Comparison of ENCODE assay signal across 1 cellular context in the genomic region with DNA sequence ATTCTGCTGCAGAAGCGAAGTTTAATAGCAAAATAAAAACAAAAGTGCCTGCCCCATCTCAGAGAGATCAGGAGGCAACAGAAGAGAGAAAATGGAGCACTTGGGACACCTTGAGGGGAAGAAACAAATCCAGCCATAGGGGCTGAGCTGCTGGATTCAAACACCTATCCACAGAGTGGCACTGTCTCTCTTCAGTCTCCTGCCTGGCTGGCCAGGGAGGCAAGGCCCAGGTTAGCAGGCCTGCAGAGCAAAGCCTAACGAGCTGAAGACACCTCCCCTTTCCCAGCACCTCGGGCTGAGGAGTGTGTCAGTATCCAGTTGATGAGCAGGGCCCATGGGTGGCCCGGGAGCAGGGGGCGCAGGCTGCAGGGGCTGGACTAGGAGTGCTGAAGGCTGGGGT.
TF ChIP-seq lines count a peak whose summit lies in the region.

No MANE protein-coding gene starts in this region.

TF ChIP-seq in SK-N-SH treated with all-trans-retinoic acid at 6 μM for 48 hours, 23 proteins besides CTCF, POLR2A, EP300 and RAD21 (continued from another document):
- TF ChIP-seq, protein P1, sequence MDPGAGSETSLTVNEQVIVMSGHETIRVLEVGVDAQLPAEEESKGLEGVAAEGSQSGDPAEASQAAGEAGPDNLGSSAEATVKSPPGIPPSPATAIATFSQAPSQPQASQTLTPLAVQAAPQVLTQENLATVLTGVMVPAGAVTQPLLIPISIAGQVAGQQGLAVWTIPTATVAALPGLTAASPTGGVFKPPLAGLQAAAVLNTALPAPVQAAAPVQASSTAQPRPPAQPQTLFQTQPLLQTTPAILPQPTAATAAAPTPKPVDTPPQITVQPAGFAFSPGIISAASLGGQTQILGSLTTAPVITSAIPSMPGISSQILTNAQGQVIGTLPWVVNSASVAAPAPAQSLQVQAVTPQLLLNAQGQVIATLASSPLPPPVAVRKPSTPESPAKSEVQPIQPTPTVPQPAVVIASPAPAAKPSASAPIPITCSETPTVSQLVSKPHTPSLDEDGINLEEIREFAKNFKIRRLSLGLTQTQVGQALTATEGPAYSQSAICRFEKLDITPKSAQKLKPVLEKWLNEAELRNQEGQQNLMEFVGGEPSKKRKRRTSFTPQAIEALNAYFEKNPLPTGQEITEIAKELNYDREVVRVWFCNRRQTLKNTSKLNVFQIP (CRISPR knock-in tag; IDR thresholded peaks at IDR 0.05; ENCODE audit: borderline replicate concordance, low read depth): no peak
- TF ChIP-seq, protein P2, sequence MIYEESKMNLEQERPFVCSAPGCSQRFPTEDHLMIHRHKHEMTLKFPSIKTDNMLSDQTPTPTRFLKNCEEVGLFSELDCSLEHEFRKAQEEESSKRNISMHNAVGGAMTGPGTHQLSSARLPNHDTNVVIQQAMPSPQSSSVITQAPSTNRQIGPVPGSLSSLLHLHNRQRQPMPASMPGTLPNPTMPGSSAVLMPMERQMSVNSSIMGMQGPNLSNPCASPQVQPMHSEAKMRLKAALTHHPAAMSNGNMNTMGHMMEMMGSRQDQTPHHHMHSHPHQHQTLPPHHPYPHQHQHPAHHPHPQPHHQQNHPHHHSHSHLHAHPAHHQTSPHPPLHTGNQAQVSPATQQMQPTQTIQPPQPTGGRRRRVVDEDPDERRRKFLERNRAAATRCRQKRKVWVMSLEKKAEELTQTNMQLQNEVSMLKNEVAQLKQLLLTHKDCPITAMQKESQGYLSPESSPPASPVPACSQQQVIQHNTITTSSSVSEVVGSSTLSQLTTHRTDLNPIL (CRISPR knock-in tag; IDR thresholded peaks at IDR 0.05; ENCODE audit: low read depth): no peak
- no peak for TF ChIP-seq GLIS3 (CRISPR knock-in tag; IDR thresholded peaks at IDR 0.05)
- TF ChIP-seq SNAI2 (CRISPR knock-in tag; IDR thresholded peaks at IDR 0.05): no peak
- TF ChIP-seq OSR1 (CRISPR knock-in tag; IDR thresholded peaks at IDR 0.05): no peak
- no peak for TF ChIP-seq ZFP3 (CRISPR knock-in tag; IDR thresholded peaks at IDR 0.05)
- TF ChIP-seq TOX (CRISPR knock-in tag; IDR thresholded peaks at IDR 0.05; ENCODE audit: borderline replicate concordance): no peak
- TF ChIP-seq ZFP30 (CRISPR knock-in tag; IDR thresholded peaks at IDR 0.05): no peak
- TF ChIP-seq BACH2 (CRISPR knock-in tag; IDR thresholded peaks at IDR 0.05; ENCODE audit: borderline replicate concordance): no peak
- no peak for TF ChIP-seq PPARA (CRISPR knock-in tag; IDR thresholded peaks at IDR 0.05; ENCODE audit: borderline replicate concordance)
- no peak for TF ChIP-seq ZNF70 (CRISPR knock-in tag; IDR thresholded peaks at IDR 0.05)
- no peak for TF ChIP-seq ISL1 (CRISPR knock-in tag; IDR thresholded peaks at IDR 0.05)
- no peak for TF ChIP-seq ZNF8 (CRISPR knock-in tag; IDR thresholded peaks at IDR 0.05)
